In the genomic region with DNA sequence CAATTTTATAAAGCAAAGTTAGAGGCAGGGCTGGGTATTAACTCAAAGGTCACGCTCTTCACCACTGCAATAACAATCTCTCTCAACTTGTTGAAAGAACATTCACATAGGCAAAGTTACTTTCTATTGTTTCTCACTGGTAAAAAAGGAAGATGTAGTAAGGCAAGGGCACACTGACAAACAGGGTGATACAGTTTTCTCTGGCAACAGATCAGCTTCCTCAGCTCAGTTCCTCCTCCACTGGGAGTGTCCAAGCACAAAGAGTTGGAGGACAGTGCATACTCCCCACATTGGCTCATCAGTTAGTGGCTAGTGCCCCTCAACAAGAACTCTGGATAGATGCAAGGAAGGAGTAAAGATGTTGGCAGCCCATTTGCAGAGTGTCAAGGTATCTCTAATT, we compare ENCODE assay signal across 19 cellular contexts. TPM values are rescaled to one million over a fixed set of nuclear protein-coding genes. Genes with fewer than 3 reads are reported as not detected.
A peak's percentile ranks its signal among the peaks of the same experiment; 100 is the strongest.
DNase-seq lines count a peak whose midpoint lies in the region; ATAC-seq and TF ChIP-seq lines count a peak whose summit lies in the region.
"Had no signal": no experiment of that assay in that cellular context is flagged by ENCODE, and none has a peak within 500 bp of the region (broad histone marks: within the 10 kb centered on the region; RNA-seq: fewer than 3 reads in every experiment).

No MANE protein-coding gene starts in this region.

- no peak for TF ChIP-seq CTCF in Loucy (conservative IDR thresholded peaks at IDR 0.05; ENCODE audit: low read length)
- no peak for TF ChIP-seq CTCF in fibroblast of lung (conservative IDR thresholded peaks at IDR 0.05 in 1 of 2, IDR thresholded peaks at IDR 0.05 in 1 of 2; ENCODE audit: low read depth in 1 of 2, low read length in 2 of 2)

- no peak overlapping the region for H3K4me3 ChIP-seq in Loucy (ENCODE audit: low read length, poor library complexity, severe bottlenecking)
- H3K4me3 ChIP-seq in fibroblast of lung (replicated peaks in 1 of 4; ENCODE audit: control extremely low read depth in 1 of 4, insufficient read depth in 1 of 4, low read depth in 3 of 4, low read length in 4 of 4): no peak overlapping the region
- no peak overlapping the region for H3K4me3 ChIP-seq in skeletal muscle cell (ENCODE audit: low read depth, low read length)
- H3K4me3 ChIP-seq: K562, MG63, SJSA1 had no signal

- no peaks in the 10 kb centered on the region for H3K79me2 ChIP-seq in Loucy (ENCODE audit: insufficient read depth, low read length)
- no peaks in the 10 kb centered on the region for H3K79me2 ChIP-seq in fibroblast of lung (ENCODE audit: control insufficient read depth, insufficient read depth, low read length)

- H3K9ac ChIP-seq in Loucy (ENCODE audit: low read depth, low read length, poor library complexity, severe bottlenecking) (no peak overlapping the region), fibroblast of lung (ENCODE audit: insufficient read depth, low read length) (no peak overlapping the region)

- H2AFZ ChIP-seq in Loucy (ENCODE audit: low read length) (0 out of 2 replicates have a peak overlapping the region, but pooled peaks have one; percentile 3), fibroblast of lung (ENCODE audit: low read length) (no peak overlapping the region)

- H3K36me3 ChIP-seq in Loucy (ENCODE audit: insufficient read depth, low read length): no peaks in the 10 kb centered on the region
- H3K36me3 ChIP-seq in fibroblast of lung (ENCODE audit: control insufficient read depth, insufficient read depth, low read length): no peaks in the 10 kb centered on the region
- H3K36me3 ChIP-seq: MG63, SJSA1 had no signal

- ATAC-seq in GM21390 (IDR thresholded peaks at IDR 0.05; ENCODE audit: unreplicated experiment): no peak
- ATAC-seq: K562 had no signal

- peak; percentile 76 for DNase-seq in EH (ENCODE audit: low read depth)
- DNase-seq in fibroblast of lung (ENCODE audit: low read depth in 2 of 2): peak in 1 of 2 donors; percentile 17
- DNase-seq in skeletal muscle cell (ENCODE audit: low read depth): peak; percentile 86
- DNase-seq in NCI-H2029 (lab: John Stamatoyannopoulos, UW): no peak
- no peak for DNase-seq in cardiac septum (ENCODE audit: low spot score)
- DNase-seq in DMS 273 (lab: John Stamatoyannopoulos, UW; ENCODE audit: unreplicated experiment): no peak
- DNase-seq: ACHN; Calu3; CD4-positive, alpha-beta memory T cell; DMS79; MG63; NCI-H1092; NCI-H146; NCI-H2081 treated with DMSO at 0.1 percent for 48 hours; NCI-H524 had no signal

- no peaks in the 10 kb centered on the region for H3K27me3 ChIP-seq in Loucy (ENCODE audit: insufficient read depth, low read length, poor library complexity, severe bottlenecking)
- H3K27me3 ChIP-seq in fibroblast of lung (ENCODE audit: control insufficient read depth, insufficient read depth, low read length): peaks cover 2% of the 10 kb centered on the region
- H3K27me3 ChIP-seq: MG63, SJSA1 had no signal

- H3K4me1 ChIP-seq in Loucy (ENCODE audit: insufficient read depth, low read length, poor library complexity, severe bottlenecking) (no peaks in the 10 kb centered on the region), fibroblast of lung (ENCODE audit: control insufficient read depth, extremely low read depth, insufficient read depth, low read length) (peaks cover 12% of the 10 kb centered on the region)

- intact Hi-C loops in cardiac septum (cut with DNase I): no loop called here

- no peaks in the 10 kb centered on the region for H3F3A ChIP-seq in Loucy (ENCODE audit: low read depth)

- peak overlapping the region; percentile 30 for H3K27ac ChIP-seq in fibroblast of lung (ENCODE audit: insufficient read depth, low read length)

- H3K9me3 ChIP-seq in Loucy (ENCODE audit: insufficient read depth, low read depth, low read length) (no peaks in the 10 kb centered on the region), fibroblast of lung (ENCODE audit: control insufficient read depth, insufficient read depth, low read depth, low read length) (no peaks in the 10 kb centered on the region)
- H3K9me3 ChIP-seq: SJSA1 had no signal

- no peak overlapping the region for H3K4me2 ChIP-seq in Loucy (ENCODE audit: low read depth, low read length, poor library complexity, severe bottlenecking)
- H3K4me2 ChIP-seq in fibroblast of lung (ENCODE audit: extremely low read depth, insufficient read depth, low read length): no peak overlapping the region

- no peaks in the 10 kb centered on the region for H3K9me2 ChIP-seq in Loucy (replicated peaks; ENCODE audit: low read depth, low read length)

- H4K20me1 ChIP-seq in Loucy (ENCODE audit: insufficient read depth, low read length, poor library complexity, severe bottlenecking) (no peaks in the 10 kb centered on the region), fibroblast of lung (ENCODE audit: control insufficient read depth, extremely low read depth, insufficient read depth, low read length) (no peaks in the 10 kb centered on the region)

RNA-seq across cellular contexts. Expression of gene PLPPR4, which starts 3.7 kb away (rescaled TPM):
- total RNA-seq in fibroblast of lung (1.3 and 7.1 TPM in 2 replicates), cardiac septum (1.0 TPM)
- polyA plus RNA-seq in fibroblast of lung: 10.9 and 101 TPM in 2 replicates
- polyA plus RNA-seq in fibroblast of lung (2012): 4.8 and 47.3 TPM in 2 replicates
- polyA minus RNA-seq in fibroblast of lung (ENCODE audit: low replicate concordance): 2.4 and 28.9 TPM in 2 replicates
- total RNA-seq: CD4-positive, alpha-beta memory T cell; K562 had no signal
- polyA plus RNA-seq: CD4-positive, alpha-beta memory T cell; K562 had no signal

Comparison
In these comparisons a context has a peak if more than half of its experiments do, and no peak if none do; other contexts are left out.
1. DNase-seq: peak in EH (single experiment) and skeletal muscle cell (single experiment); none in NCI-H2029 (single experiment), cardiac septum (single experiment) and DMS 273 (single experiment).